1 cellular context compared by ENCODE assay signal in the genomic region with DNA sequence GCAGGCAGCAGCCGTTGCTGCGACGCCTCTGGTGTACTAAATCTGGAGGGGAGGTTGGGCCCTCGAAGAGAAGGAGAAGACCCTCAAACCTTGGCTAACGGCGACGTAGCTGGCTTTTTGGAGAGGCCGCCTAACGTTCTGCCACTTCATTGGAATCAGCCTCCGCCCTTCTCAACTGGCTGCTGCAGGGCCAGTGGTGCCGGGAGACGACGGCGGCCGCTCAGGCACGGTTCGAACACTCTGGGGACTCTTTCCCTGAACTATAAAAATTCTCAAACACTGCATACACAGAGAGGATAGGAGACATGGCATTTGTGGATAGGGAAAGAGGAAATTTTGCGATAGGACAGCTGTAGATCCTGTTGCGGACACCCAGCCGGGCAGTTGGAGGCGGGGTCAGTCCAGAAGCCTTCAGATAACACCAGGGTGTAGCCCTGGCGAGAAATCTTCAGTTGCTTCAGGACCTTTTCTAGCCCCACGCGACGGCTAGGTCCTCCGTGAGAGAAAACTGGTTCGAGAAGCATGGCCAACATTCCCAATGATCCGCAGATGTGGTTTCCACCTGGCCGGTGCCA.
A peak's percentile ranks its signal among the peaks of the same experiment; 100 is the strongest.
TF ChIP-seq lines count a peak whose summit lies in the region.

No MANE protein-coding gene starts in this region.

TF ChIP-seq in K562, 482 proteins besides CTCF, POLR2A, EP300 and RAD21 (continued from another document):
- TF ChIP-seq, protein P1, sequence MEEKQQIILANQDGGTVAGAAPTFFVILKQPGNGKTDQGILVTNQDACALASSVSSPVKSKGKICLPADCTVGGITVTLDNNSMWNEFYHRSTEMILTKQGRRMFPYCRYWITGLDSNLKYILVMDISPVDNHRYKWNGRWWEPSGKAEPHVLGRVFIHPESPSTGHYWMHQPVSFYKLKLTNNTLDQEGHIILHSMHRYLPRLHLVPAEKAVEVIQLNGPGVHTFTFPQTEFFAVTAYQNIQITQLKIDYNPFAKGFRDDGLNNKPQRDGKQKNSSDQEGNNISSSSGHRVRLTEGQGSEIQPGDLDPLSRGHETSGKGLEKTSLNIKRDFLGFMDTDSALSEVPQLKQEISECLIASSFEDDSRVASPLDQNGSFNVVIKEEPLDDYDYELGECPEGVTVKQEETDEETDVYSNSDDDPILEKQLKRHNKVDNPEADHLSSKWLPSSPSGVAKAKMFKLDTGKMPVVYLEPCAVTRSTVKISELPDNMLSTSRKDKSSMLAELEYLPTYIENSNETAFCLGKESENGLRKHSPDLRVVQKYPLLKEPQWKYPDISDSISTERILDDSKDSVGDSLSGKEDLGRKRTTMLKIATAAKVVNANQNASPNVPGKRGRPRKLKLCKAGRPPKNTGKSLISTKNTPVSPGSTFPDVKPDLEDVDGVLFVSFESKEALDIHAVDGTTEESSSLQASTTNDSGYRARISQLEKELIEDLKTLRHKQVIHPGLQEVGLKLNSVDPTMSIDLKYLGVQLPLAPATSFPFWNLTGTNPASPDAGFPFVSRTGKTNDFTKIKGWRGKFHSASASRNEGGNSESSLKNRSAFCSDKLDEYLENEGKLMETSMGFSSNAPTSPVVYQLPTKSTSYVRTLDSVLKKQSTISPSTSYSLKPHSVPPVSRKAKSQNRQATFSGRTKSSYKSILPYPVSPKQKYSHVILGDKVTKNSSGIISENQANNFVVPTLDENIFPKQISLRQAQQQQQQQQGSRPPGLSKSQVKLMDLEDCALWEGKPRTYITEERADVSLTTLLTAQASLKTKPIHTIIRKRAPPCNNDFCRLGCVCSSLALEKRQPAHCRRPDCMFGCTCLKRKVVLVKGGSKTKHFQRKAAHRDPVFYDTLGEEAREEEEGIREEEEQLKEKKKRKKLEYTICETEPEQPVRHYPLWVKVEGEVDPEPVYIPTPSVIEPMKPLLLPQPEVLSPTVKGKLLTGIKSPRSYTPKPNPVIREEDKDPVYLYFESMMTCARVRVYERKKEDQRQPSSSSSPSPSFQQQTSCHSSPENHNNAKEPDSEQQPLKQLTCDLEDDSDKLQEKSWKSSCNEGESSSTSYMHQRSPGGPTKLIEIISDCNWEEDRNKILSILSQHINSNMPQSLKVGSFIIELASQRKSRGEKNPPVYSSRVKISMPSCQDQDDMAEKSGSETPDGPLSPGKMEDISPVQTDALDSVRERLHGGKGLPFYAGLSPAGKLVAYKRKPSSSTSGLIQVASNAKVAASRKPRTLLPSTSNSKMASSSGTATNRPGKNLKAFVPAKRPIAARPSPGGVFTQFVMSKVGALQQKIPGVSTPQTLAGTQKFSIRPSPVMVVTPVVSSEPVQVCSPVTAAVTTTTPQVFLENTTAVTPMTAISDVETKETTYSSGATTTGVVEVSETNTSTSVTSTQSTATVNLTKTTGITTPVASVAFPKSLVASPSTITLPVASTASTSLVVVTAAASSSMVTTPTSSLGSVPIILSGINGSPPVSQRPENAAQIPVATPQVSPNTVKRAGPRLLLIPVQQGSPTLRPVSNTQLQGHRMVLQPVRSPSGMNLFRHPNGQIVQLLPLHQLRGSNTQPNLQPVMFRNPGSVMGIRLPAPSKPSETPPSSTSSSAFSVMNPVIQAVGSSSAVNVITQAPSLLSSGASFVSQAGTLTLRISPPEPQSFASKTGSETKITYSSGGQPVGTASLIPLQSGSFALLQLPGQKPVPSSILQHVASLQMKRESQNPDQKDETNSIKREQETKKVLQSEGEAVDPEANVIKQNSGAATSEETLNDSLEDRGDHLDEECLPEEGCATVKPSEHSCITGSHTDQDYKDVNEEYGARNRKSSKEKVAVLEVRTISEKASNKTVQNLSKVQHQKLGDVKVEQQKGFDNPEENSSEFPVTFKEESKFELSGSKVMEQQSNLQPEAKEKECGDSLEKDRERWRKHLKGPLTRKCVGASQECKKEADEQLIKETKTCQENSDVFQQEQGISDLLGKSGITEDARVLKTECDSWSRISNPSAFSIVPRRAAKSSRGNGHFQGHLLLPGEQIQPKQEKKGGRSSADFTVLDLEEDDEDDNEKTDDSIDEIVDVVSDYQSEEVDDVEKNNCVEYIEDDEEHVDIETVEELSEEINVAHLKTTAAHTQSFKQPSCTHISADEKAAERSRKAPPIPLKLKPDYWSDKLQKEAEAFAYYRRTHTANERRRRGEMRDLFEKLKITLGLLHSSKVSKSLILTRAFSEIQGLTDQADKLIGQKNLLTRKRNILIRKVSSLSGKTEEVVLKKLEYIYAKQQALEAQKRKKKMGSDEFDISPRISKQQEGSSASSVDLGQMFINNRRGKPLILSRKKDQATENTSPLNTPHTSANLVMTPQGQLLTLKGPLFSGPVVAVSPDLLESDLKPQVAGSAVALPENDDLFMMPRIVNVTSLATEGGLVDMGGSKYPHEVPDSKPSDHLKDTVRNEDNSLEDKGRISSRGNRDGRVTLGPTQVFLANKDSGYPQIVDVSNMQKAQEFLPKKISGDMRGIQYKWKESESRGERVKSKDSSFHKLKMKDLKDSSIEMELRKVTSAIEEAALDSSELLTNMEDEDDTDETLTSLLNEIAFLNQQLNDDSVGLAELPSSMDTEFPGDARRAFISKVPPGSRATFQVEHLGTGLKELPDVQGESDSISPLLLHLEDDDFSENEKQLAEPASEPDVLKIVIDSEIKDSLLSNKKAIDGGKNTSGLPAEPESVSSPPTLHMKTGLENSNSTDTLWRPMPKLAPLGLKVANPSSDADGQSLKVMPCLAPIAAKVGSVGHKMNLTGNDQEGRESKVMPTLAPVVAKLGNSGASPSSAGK (IDR thresholded peaks at IDR 0.05) = 0 out of 2 replicates have a peak, but pooled peaks have one; percentile 17
